Comparison of ENCODE assay signal across 21 cellular contexts in the genomic region with DNA sequence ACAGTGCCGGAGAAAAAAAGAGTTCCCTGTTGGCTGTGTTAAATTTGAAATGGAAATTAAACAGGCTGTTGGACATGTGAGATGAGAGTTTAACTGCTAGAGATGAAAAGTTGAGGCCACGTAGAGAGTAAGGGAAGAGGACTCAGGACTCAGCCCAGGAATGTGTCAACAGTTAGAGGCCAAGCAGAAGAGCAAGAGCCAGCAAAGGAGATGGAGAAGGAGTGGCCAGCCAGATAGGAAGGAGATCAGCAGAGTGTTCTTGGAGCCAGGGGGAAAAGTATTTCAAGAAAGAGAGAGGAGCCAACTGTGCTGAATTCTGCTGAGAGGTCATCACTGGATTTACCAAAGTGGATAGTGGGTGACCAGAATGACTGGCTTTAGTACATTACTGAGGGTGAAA.
"Had no signal": no experiment of that assay in that cellular context is flagged by ENCODE, and none has a peak within 500 bp of the region (broad histone marks: within the 10 kb centered on the region; RNA-seq: fewer than 3 reads in every experiment).

No MANE protein-coding gene starts in this region.

- H3K4me3 ChIP-seq: K562, Peyer's patch had no signal

- ATAC-seq: activated CD4-positive, CD25-positive, alpha-beta regulatory T cell treated with anti-CD3 and anti-CD28 coated beads, Interleukin-2, amount 50 U/mL, for 24 hours; activated naive CD4-positive, alpha-beta T cell treated with anti-CD3 and anti-CD28 coated beads, Interleukin-2, amount 50 U/mL, for 72 hours; activated naive CD8-positive, alpha-beta T cell treated with anti-CD3 and anti-CD28 coated beads, Interleukin-2, amount 50 U/mL, for 24 hours; activated T-cell treated with anti-CD3 and anti-CD28 coated beads, Interleukin-2, amount 50 U/mL, for 4 hours; K562 had no signal

- H3K27ac ChIP-seq: Peyer's patch, RWPE1 had no signal

- H3K27me3 ChIP-seq: Peyer's patch had no signal

- DNase-seq: activated CD4-positive, alpha-beta T cell treated with anti-CD3 and anti-CD28 coated beads for 4 hours; activated CD4-positive, alpha-beta T cell treated with anti-CD3 and anti-CD28 coated beads, Interleukin-2, amount 50 U/mL, for 4 hours; activated CD8-positive, alpha-beta memory T cell treated with anti-CD3 and anti-CD28 coated beads for 24 hours; activated effector memory CD4-positive, alpha-beta T cell treated with anti-CD3 and anti-CD28 coated beads, Interleukin-2, amount 50 U/mL, for 16 hours; activated naive CD4-positive, alpha-beta T cell treated with Interleukin-2 at 50 U/mL for 16 hours; activated naive CD8-positive, alpha-beta T cell treated with anti-CD3 and anti-CD28 coated beads, Interleukin-2, amount 50 U/mL, for 24 hours; activated T-cell treated with anti-CD3 and anti-CD28 coated beads, Interleukin-2, amount 50 U/mL, for 4 hours; amniotic stem cell; Karpas-422; NCI-H1105 treated with DMSO at 0.1 percent for 48 hours; NCI-H1436 treated with DMSO at 0.1 percent for 48 hours; NCI-H187; NCI-H2081; NCI-H446; NCI-H524; Peyer's patch; SHP77 treated with DMSO at 0.1 percent for 48 hours had no signal

- H3K9me3 ChIP-seq: Peyer's patch had no signal

- H3K4me1 ChIP-seq: Peyer's patch had no signal
